9 cellular contexts compared by ENCODE assay signal in genomic region chr15:97745481-97746071, GRCh38.
DNase-seq lines count a peak whose midpoint lies in the region; ATAC-seq and TF ChIP-seq lines count a peak whose summit lies in the region.
"Had no signal": no experiment of that assay in that cellular context is flagged by ENCODE, and none has a peak within 500 bp of the region (broad histone marks: within the 10 kb centered on the region; RNA-seq: fewer than 3 reads in every experiment).

No MANE protein-coding gene starts in this region.

- 34 to 71% (median 58%) methylated on average over 8 of the region's 8 CpGs for WGBS in spleen, 5 donors

- no peaks in the 10 kb centered on the region for H3K9me3 ChIP-seq in OCI-LY3 (ENCODE audit: insufficient read depth, low read length)
- peaks cover 0 to 7% (median 0%) of the 10 kb centered on the region in 8 donors for H3K9me3 ChIP-seq in spleen

- H3K4me3 ChIP-seq in OCI-LY3 (ENCODE audit: low read length): no peak overlapping the region
- no peak overlapping the region for H3K4me3 ChIP-seq in spleen

- TF ChIP-seq POLR2A in spleen (IDR thresholded peaks at IDR 0.05): no peak

- H3K79me2 ChIP-seq in OCI-LY3 (ENCODE audit: low read length): no peaks in the 10 kb centered on the region

- H2AFZ ChIP-seq in OCI-LY3 (ENCODE audit: low read depth, low read length): no peak overlapping the region

- H3K4me2 ChIP-seq in OCI-LY3 (ENCODE audit: low read length): no peak overlapping the region

- H3K36me3 ChIP-seq in OCI-LY3 (replicated peaks; ENCODE audit: low read depth, low read length) (no peaks in the 10 kb centered on the region), spleen (no peaks in the 10 kb centered on the region)

- TF ChIP-seq CTCF in OCI-LY3 (IDR thresholded peaks at IDR 0.05; ENCODE audit: low read depth, low read length) (peak; percentile 73), spleen (IDR thresholded peaks at IDR 0.05 in 8 of 11, conservative IDR thresholded peaks at IDR 0.05 in 3 of 11) (peak in 7 of 11 experiments; percentile 17 to 63 (median 48))

- H4K20me1 ChIP-seq in OCI-LY3 (ENCODE audit: insufficient read depth, low read length): no peaks in the 10 kb centered on the region

- peak; percentile 8 for DNase-seq in COR-L47 (lab: John Stamatoyannopoulos, UW)
- peak; percentile 6 to 38 for DNase-seq in dermis microvascular lymphatic vessel endothelial cell (ENCODE audit: low read depth in 2 of 2)
- no peak for DNase-seq in spleen
- no peak for DNase-seq in kidney glomerular epithelial cell (lab: John Stamatoyannopoulos, UW)

- intact Hi-C loops in spleen (cut with DNase I; ENCODE audit: low total_unique reads): no loop called here

- H3K4me1 ChIP-seq in OCI-LY3 (ENCODE audit: low read length) (no peaks in the 10 kb centered on the region), spleen (no peaks in the 10 kb centered on the region)

- no peak overlapping the region for H3K9ac ChIP-seq in OCI-LY3 (ENCODE audit: low read length)

- H3K27me3 ChIP-seq in OCI-LY3 (ENCODE audit: low read depth, low read length) (0 out of 2 replicates have a peak, but pooled peaks cover 12% of the 10 kb centered on the region), spleen (replicated peaks in 1 of 7) (peaks cover 0 to 10% (median 0%) of the 10 kb centered on the region in 7 donors)

- ATAC-seq in GM18861 (IDR thresholded peaks at IDR 0.05; ENCODE audit: unreplicated experiment) (peak; percentile 94), HG03045 (IDR thresholded peaks at IDR 0.05; ENCODE audit: unreplicated experiment) (peak; percentile 82), GM18520 (IDR thresholded peaks at IDR 0.05; ENCODE audit: unreplicated experiment) (no peak)
- ATAC-seq: T-cell had no signal

- no peak overlapping the region for H3K27ac ChIP-seq in OCI-LY3 (ENCODE audit: low read length)
- H3K27ac ChIP-seq in spleen: no peak overlapping the region

Comparison
In these comparisons a context has a peak if more than half of its experiments do, and no peak if none do; other contexts are left out.
1. DNase-seq: peak in COR-L47 (single experiment) and dermis microvascular lymphatic vessel endothelial cell (2 of 2); none in spleen (single experiment) and kidney glomerular epithelial cell (single experiment).